Comparison of ENCODE assay signal across 11 cellular contexts in genomic region chr12:1532796-1533195, GRCh38.
A peak's percentile ranks its signal among the peaks of the same experiment; 100 is the strongest.
DNase-seq lines count a peak whose midpoint lies in the region; ATAC-seq and TF ChIP-seq lines count a peak whose summit lies in the region.
"Had no signal": no experiment of that assay in that cellular context is flagged by ENCODE, and none has a peak within 500 bp of the region (broad histone marks: within the 10 kb centered on the region; RNA-seq: fewer than 3 reads in every experiment).

No MANE protein-coding gene starts in this region.

- no peaks in the 10 kb centered on the region for H3F3A ChIP-seq in SU-DHL-6 (ENCODE audit: insufficient read depth)

- CTCF ChIA-PET in A673 (lab: Charles Lee) = interaction anchor here (0.6 to 2.1 kb wide), 4 partner anchors 15 to 415 kb away, joined by 3 to 7 read pairs (median 3); no protein-coding TSS in a partner anchor
- CTCF ChIA-PET in CD8-positive, alpha-beta T cell (lab: Charles Lee) = interaction anchor here (0.8 to 2.0 kb wide), 4 partner anchors 13 to 415 kb away, joined by 3 to 8 read pairs (median 4); no protein-coding TSS in a partner anchor

- POLR2A ChIA-PET in A673 (lab: Charles Lee; ENCODE audit: low non-redundant PET) = no interaction called here
- POLR2A ChIA-PET in CD8-positive, alpha-beta T cell (lab: Charles Lee) = interaction anchor here (1.4 kb wide), 1 partner anchor 69 kb away, joined by 4 read pairs; no protein-coding TSS in a partner anchor

- H3K4me3 ChIP-seq in A673 (ENCODE audit: low read depth, low read length, poor library complexity, severe bottlenecking) = peak overlapping the region; percentile 0
- H3K4me3 ChIP-seq in CD8-positive, alpha-beta T cell (ENCODE audit: low read depth, low read length) = peak overlapping the region; percentile 37
- H3K4me3 ChIP-seq in SU-DHL-6 (ENCODE audit: insufficient read depth, low read length, poor library complexity, severe bottlenecking) = no peak overlapping the region

- H3K27me3 Mint-ChIP-seq in CD8-positive, alpha-beta T cell (ENCODE audit: low read depth) = peaks cover 57% of the 10 kb centered on the region
- peaks cover 30% of the 10 kb centered on the region for H3K27me3 Mint-ChIP-seq in glutamatergic neuron (ENCODE audit: unreplicated experiment)

- H3K9me3 ChIP-seq in A673 (ENCODE audit: low read depth, low read length, poor library complexity, severe bottlenecking) (no peaks in the 10 kb centered on the region), SU-DHL-6 (ENCODE audit: insufficient read depth, low read length) (no peaks in the 10 kb centered on the region)
- no peaks in the 10 kb centered on the region for H3K9me3 ChIP-seq in CD8-positive, alpha-beta T cell (ENCODE audit: low read length)

- no peaks in the 10 kb centered on the region for H3K36me3 Mint-ChIP-seq in CD8-positive, alpha-beta T cell
- H3K36me3 Mint-ChIP-seq in glutamatergic neuron (ENCODE audit: unreplicated experiment) = no peaks in the 10 kb centered on the region

- H3K4me1 ChIP-seq in A673 (ENCODE audit: insufficient read depth, low read length, poor library complexity, severe bottlenecking) = peaks cover 10% of the 10 kb centered on the region
- H3K4me1 ChIP-seq in CD8-positive, alpha-beta T cell (ENCODE audit: insufficient read depth, low read length) = peaks cover 45% of the 10 kb centered on the region

- no peak overlapping the region for H3K9ac ChIP-seq in SU-DHL-6 (ENCODE audit: low read length)

- H2AFZ ChIP-seq in SU-DHL-6 (ENCODE audit: low read depth, low read length, severe bottlenecking) = no peak overlapping the region

- TF ChIP-seq CTCF in A673 (conservative IDR thresholded peaks at IDR 0.05; ENCODE audit: low read depth, low read length) = no peak
- TF ChIP-seq CTCF in CD8-positive, alpha-beta T cell (IDR thresholded peaks at IDR 0.05) = no peak
- TF ChIP-seq CTCF in SU-DHL-6 (IDR thresholded peaks at IDR 0.05; ENCODE audit: insufficient read depth, low read length, poor library complexity, severe bottlenecking) = no peak
- TF ChIP-seq CTCF in glutamatergic neuron (IDR thresholded peaks at IDR 0.05; ENCODE audit: partially characterized antibody, unreplicated experiment) = no peak

- H3K36me3 ChIP-seq in A673 (ENCODE audit: insufficient read depth, low read length, poor library complexity, severe bottlenecking) (no peaks in the 10 kb centered on the region), SU-DHL-6 (ENCODE audit: low read length) (no peaks in the 10 kb centered on the region)
- H3K36me3 ChIP-seq in CD8-positive, alpha-beta T cell (ENCODE audit: insufficient read depth, low read length) = no peaks in the 10 kb centered on the region

- H3K27me3 ChIP-seq in A673 (replicated peaks; ENCODE audit: insufficient read depth, low read depth, low read length, poor library complexity) (peaks cover 34% of the 10 kb centered on the region), SU-DHL-6 (ENCODE audit: low read length) (no peaks in the 10 kb centered on the region)
- H3K27me3 ChIP-seq in CD8-positive, alpha-beta T cell (ENCODE audit: insufficient read depth, low read length) = peaks cover 35% of the 10 kb centered on the region

- H3K79me2 ChIP-seq in SU-DHL-6 (ENCODE audit: insufficient read depth, low read length) = no peaks in the 10 kb centered on the region

- H3K9me2 ChIP-seq in SU-DHL-6 (replicated peaks; ENCODE audit: insufficient read depth, low read length) = no peaks in the 10 kb centered on the region

- no peak overlapping the region for H3K27ac Mint-ChIP-seq in CD8-positive, alpha-beta T cell
- no peak overlapping the region for H3K27ac Mint-ChIP-seq in glutamatergic neuron (ENCODE audit: unreplicated experiment)

- H4K20me1 ChIP-seq in SU-DHL-6 (ENCODE audit: low read depth, low read length) = no peaks in the 10 kb centered on the region

- no peak for ATAC-seq in CD8-positive, alpha-beta T cell
- ATAC-seq in HG03460 (IDR thresholded peaks at IDR 0.05; ENCODE audit: unreplicated experiment) (no peak), GM18519 (IDR thresholded peaks at IDR 0.05; ENCODE audit: low FRiP score, unreplicated experiment) (no peak)
- ATAC-seq: sciatic nerve had no signal

- no peaks in the 10 kb centered on the region for H3K9me3 Mint-ChIP-seq in CD8-positive, alpha-beta T cell
- H3K9me3 Mint-ChIP-seq in glutamatergic neuron (ENCODE audit: unreplicated experiment) = peaks cover 11% of the 10 kb centered on the region

- H3K4me3 Mint-ChIP-seq in CD8-positive, alpha-beta T cell = peak overlapping the region; percentile 79
- H3K4me3 Mint-ChIP-seq in glutamatergic neuron (ENCODE audit: unreplicated experiment) = peak overlapping the region; percentile 38

- H3K27ac ChIP-seq in A673 (ENCODE audit: low read depth, low read length, poor library complexity, severe bottlenecking) (no peak overlapping the region), SU-DHL-6 (ENCODE audit: low read depth, low read length) (no peak overlapping the region)
- no peak overlapping the region for H3K27ac ChIP-seq in CD8-positive, alpha-beta T cell (ENCODE audit: low read depth, low read length)

- peak overlapping the region; percentile 37 for H3K4me2 ChIP-seq in SU-DHL-6 (ENCODE audit: low read depth, low read length, poor library complexity, severe bottlenecking)

- intact Hi-C loops in A673 (cut with micrococcal nuclease; ENCODE audit: unreplicated experiment) = no loop called here
- intact Hi-C loops in CD8-positive, alpha-beta T cell (cut with DNase I, micrococcal nuclease) = loop anchor here in 1 of 2 experiments (5.0 kb wide), 2 partner anchors 40 to 60 kb away; partner anchors contain the start of gene FBXL14

- H3K4me1 Mint-ChIP-seq in CD8-positive, alpha-beta T cell (ENCODE audit: low read depth) = peaks cover 30% of the 10 kb centered on the region
- H3K4me1 Mint-ChIP-seq in glutamatergic neuron (ENCODE audit: low read depth, unreplicated experiment) = peaks cover 16% of the 10 kb centered on the region

- no TSS peak for BruUV-seq in A673 (replicated peaks; lab: Mats Ljungman, UMichigan)

- DNase-seq in A673 (ENCODE audit: low spot score) (no peak), glutamatergic neuron (no peak), DMS53 (lab: John Stamatoyannopoulos, UW) (no peak), HuH-7 (ENCODE audit: low spot score) (no peak)
- no peak for DNase-seq in CD8-positive, alpha-beta T cell
- DNase-seq: foreskin melanocyte, NCI-H2081 treated with DMSO at 0.1 percent for 48 hours had no signal
